Comparison of ENCODE assay signal across 3 cellular contexts in genomic region chr2:2916621-2917020, GRCh38.
"Had no signal": no experiment of that assay in that cellular context is flagged by ENCODE, and none has a peak within 500 bp of the region (broad histone marks: within the 10 kb centered on the region; RNA-seq: fewer than 3 reads in every experiment).

No MANE protein-coding gene starts in this region.

- DNase-seq: GDM1, GF-D8 had no signal

- H3K4me3 ChIP-seq: GM12878 had no signal
